ENCODE assay signal across 8 cellular contexts in the genomic region with DNA sequence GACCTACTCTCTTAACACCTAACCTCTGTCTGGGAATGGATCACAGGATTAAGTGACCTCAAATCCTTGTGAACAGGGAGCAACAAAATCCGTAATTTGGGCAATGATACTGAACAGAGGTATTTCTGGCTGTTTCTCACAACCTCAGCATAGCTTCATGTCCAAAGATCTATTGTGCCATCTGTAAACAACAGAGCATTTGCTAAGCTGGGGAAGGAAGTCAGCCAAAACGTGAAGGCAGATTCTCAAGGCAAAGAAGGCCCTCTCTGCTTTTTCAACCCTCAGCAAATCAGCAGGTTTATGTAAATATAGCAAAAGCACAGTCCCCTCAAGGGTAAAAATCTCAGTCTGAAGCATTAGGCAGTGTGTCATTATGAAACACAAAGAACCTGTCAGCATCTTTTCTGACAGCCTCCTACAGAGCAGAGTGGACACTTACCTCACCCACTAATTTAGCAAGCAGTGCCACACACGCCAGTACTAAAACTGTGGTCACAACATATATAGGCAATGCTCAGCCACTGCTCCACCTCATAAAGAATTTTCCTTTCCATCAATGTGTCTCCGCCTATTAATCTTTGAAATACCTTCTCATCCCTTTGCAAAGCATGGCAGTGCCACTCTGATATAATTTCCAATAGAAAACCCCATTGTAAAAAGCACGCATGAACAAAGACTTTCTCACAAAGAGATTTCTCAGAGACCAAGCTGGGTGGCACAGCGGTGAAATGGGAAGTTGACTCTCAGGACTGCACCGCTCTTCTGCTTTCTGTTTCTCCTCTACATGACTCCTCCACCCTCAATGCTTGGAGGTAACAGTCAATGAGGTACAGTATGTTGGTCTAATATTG.
A peak's percentile ranks its signal among the peaks of the same experiment; 100 is the strongest.
DNase-seq lines count a peak whose midpoint lies in the region; ATAC-seq and TF ChIP-seq lines count a peak whose summit lies in the region.

No MANE protein-coding gene starts in this region.

- ATAC-seq in GM21526 (IDR thresholded peaks at IDR 0.05; ENCODE audit: low FRiP score, unreplicated experiment) (peak; percentile 60), left lobe of liver (peak; percentile 81)

- peak; percentile 63 for DNase-seq in GM13976 (ENCODE audit: low spot score)
- peak; percentile 60 for DNase-seq in left lobe of liver (ENCODE audit: low spot score)
- DNase-seq in NCI-H2107 treated with DMSO at 0.1 percent for 48 hours (lab: John Stamatoyannopoulos, UW; ENCODE audit: unreplicated experiment) = no peak
- no peak for DNase-seq in NCI-H526 (lab: John Stamatoyannopoulos, UW)
- DNase-seq in mesenteric fat pad (ENCODE audit: low spot score) = no peak

- H3K27ac ChIP-seq in HUES48 (ENCODE audit: low read depth, low read length) (peak overlapping the region; percentile 11), VCaP (peak overlapping the region; percentile 75)

- no peaks in the 10 kb centered on the region for H3K9me3 ChIP-seq in HUES48 (ENCODE audit: control insufficient read depth, insufficient read depth, low read length)

- peaks cover 47% of the 10 kb centered on the region for H3K4me1 ChIP-seq in HUES48 (ENCODE audit: control insufficient read depth, insufficient read depth, low read length)

- H3K36me3 ChIP-seq in HUES48 (ENCODE audit: control insufficient read depth, insufficient read depth, low read length) = no peaks in the 10 kb centered on the region

- in situ Hi-C loops in GM13976 (cut with MboI; ENCODE audit: low sequenced_read_pairs, unreplicated experiment) = no loop called here

- H3K27me3 ChIP-seq in HUES48 (ENCODE audit: control insufficient read depth, insufficient read depth, low read length) = no peaks in the 10 kb centered on the region

- TF ChIP-seq CTCF in GM13976 (IDR thresholded peaks at IDR 0.05; ENCODE audit: borderline replicate concordance, control extremely low read depth, extremely low read depth, insufficient read depth, missing control alignments) (no peak), VCaP (conservative IDR thresholded peaks at IDR 0.05) (no peak)

- no peak overlapping the region for H3K4me3 ChIP-seq in HUES48 (ENCODE audit: low read depth, low read length)

- no peak overlapping the region for H3K9ac ChIP-seq in HUES48 (ENCODE audit: low read depth, low read length)

Comparison
In these comparisons a context has a peak if more than half of its experiments do, and no peak if none do; other contexts are left out.
1. DNase-seq: peak in GM13976 (single experiment) and left lobe of liver (single experiment); none in NCI-H2107 treated with DMSO at 0.1 percent for 48 hours (single experiment), NCI-H526 (0 of 2) and mesenteric fat pad (single experiment).